ENCODE assay signal across 12 cellular contexts in the genomic region with DNA sequence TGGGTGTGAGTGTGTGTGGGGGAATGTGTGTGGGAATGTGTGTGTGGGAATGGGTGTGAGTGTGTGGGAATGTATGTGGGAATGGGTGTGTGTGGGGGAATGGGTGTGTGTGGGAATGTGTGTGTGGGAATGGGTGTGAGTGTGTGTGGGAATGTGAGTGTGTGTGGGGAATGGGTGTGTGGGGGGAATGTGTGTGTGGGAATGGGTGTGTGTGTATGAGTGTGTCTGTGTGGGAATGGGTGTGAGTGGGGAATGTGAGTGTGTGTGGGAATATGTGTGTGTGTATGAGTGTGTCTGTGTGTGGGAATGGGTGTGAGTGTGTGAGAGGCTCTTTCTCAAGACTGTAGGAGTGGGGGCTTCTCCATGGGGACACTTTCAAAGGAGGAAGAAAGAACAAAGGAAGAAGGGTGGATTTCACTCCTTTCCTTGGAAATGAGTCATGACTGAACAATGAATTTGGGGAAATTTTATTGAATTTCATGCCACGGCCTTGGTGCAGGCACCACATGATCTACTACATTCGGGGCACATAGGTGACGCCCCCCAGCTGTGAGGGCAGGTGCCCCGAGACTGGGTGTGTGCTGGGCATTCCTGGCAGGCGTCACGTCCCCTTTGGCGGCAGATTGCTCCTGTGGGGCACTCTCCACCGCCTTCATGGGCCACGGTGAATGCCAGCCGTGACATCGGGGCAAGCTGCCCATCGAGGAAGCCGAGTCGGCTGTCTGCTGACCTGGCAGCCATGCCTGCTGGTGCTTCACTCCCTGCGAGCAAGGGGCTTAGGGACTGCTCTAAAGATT.
DNase-seq lines count a peak whose midpoint lies in the region; ATAC-seq and TF ChIP-seq lines count a peak whose summit lies in the region.
"Had no signal": no experiment of that assay in that cellular context is flagged by ENCODE, and none has a peak within 500 bp of the region (broad histone marks: within the 10 kb centered on the region; RNA-seq: fewer than 3 reads in every experiment).

No MANE protein-coding gene starts in this region.

- DNase-seq in left cardiac atrium (peak; percentile 53), left ventricle myocardium superior (no peak), astrocyte of the hippocampus (ENCODE audit: low read depth, low spot score) (peak; percentile 57), lung (ENCODE audit: low spot score) (no peak), vagina (ENCODE audit: extremely low spot score in 2 of 2) (no peak), pons (ENCODE audit: low spot score) (no peak), GM10248 (ENCODE audit: extremely low spot score) (no peak)
- DNase-seq: activated B cell treated with CpG ODN at 0.5 μM for 24 hours; amygdala; naive thymus-derived CD4-positive, alpha-beta T cell had no signal

- H3K27ac ChIP-seq in lung (ENCODE audit: low read depth in 1 of 2, low read length in 1 of 2) (peak overlapping the region; percentile 5 to 71), vagina (peak overlapping the region; percentile 42)
- H3K27ac ChIP-seq: KMS-11 had no signal

- CTCF ChIA-PET in GM10248 (lab: Yijun Ruan, JAX) = interaction anchor here (1.4 kb wide), 1 partner anchor 9 kb away, joined by 3 read pairs; no protein-coding TSS in a partner anchor

- peaks cover 0 to 18% of the 10 kb centered on the region in 2 donors for H3K4me1 ChIP-seq in lung (ENCODE audit: control insufficient read depth in 2 of 2, insufficient read depth in 2 of 2, low read length in 2 of 2)
- peaks cover 9% of the 10 kb centered on the region for H3K4me1 ChIP-seq in vagina

- no peak for TF ChIP-seq POLR2A in vagina (IDR thresholded peaks at IDR 0.05)

- WGBS in lung, 2 donors = 58 to 78% methylated on average over 15 of the region's 15 CpGs

- H3K27me3 ChIP-seq in lung (ENCODE audit: control insufficient read depth, insufficient read depth) = no peaks in the 10 kb centered on the region
- no peaks in the 10 kb centered on the region for H3K27me3 ChIP-seq in vagina

- intact Hi-C loops in left cardiac atrium (cut with DNase I) = loop anchor here in 1 of 2 donors (5.0 kb wide), 1 partner anchor 48 kb away; no protein-coding TSS in a partner anchor
- intact Hi-C loops in left ventricle myocardium superior (cut with micrococcal nuclease) = no loop called here
- intact Hi-C loops in vagina (cut with DNase I) = loop anchor here (10.0 kb wide), 1 partner anchor 86 kb away; the partner anchor contains the start of gene INSIG1

- no peak overlapping the region for H3K4me3 ChIP-seq in lung
- H3K4me3 ChIP-seq in vagina = no peak overlapping the region

- POLR2A ChIA-PET in GM10248 (lab: Yijun Ruan, JAX) = interaction anchor here (0.6 kb wide), 1 partner anchor 89 kb away, joined by 3 read pairs; the partner anchor contains the start of gene INSIG1

- no peaks in the 10 kb centered on the region for H3K36me3 ChIP-seq in lung (ENCODE audit: control insufficient read depth in 2 of 2, insufficient read depth in 2 of 2, low read length in 2 of 2)
- H3K36me3 ChIP-seq in vagina = no peaks in the 10 kb centered on the region

- ATAC-seq in left cardiac atrium (no peak), left ventricle myocardium superior (no peak), lung (ENCODE audit: insufficient read depth, low FRiP score) (no peak), GM19324 (IDR thresholded peaks at IDR 0.05; ENCODE audit: low FRiP score, unreplicated experiment) (no peak)
- ATAC-seq: naive thymus-derived CD4-positive, alpha-beta T cell had no signal

- H3K9me3 ChIP-seq in lung (ENCODE audit: control insufficient read depth in 2 of 2, insufficient read depth in 1 of 2, low read length in 1 of 2) (no peaks in the 10 kb centered on the region), vagina (no peaks in the 10 kb centered on the region)

- TF ChIP-seq CTCF in lung (IDR thresholded peaks at IDR 0.05; ENCODE audit: control extremely low read depth, extremely low read depth) (no peak), vagina (IDR thresholded peaks at IDR 0.05) (no peak), GM10248 (IDR thresholded peaks at IDR 0.05; ENCODE audit: control extremely low read depth, extremely low read depth, low read depth, missing control alignments) (no peak)

Comparison
In these comparisons a context has a peak if more than half of its experiments do, and no peak if none do; other contexts are left out.
1. DNase-seq: peak in left cardiac atrium (single experiment) and astrocyte of the hippocampus (single experiment); none in left ventricle myocardium superior (single experiment), lung (single experiment), vagina (0 of 2), pons (single experiment) and GM10248 (single experiment).